25 cellular contexts compared by ENCODE assay signal in the genomic region with DNA sequence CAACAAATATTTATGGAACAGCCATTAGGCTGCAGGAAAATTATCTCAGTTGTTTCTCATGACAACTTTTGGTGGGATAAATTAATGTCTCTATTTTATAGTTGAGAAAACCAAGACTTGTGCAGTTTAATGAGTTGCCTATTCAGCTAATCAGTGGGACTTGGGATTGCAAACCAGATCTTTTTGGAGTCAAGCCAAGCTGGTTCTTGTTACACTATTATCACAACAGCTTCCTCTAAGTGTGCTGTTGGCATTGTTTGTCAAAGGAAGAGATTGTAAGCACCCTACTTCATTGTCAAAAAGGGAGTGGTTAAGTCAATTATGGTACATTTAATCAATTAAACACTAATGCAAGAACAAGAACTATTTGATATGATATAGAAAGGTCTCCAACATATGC.
"Had no signal": no experiment of that assay in that cellular context is flagged by ENCODE, and none has a peak within 500 bp of the region (broad histone marks: within the 10 kb centered on the region; RNA-seq: fewer than 3 reads in every experiment).

No MANE protein-coding gene starts in this region.

- H3K27ac Mint-ChIP-seq: activated CD4-positive, alpha-beta memory T cell treated with anti-CD3 and anti-CD28 coated beads for 36 hours; activated naive CD4-positive, alpha-beta T cell treated with anti-CD3 and anti-CD28 coated beads, Interleukin-2, amount 50 U/mL, for 72 hours; activated T-helper 1 cell treated with anti-CD3 and anti-CD28 coated beads, Interleukin-12 subunit alpha, Interleukin-12 subunit beta, Interleukin-2, Interleukin-4 antibody, amounts not matched to agents 30 ng/mL and 10 ng/mL and 1 ng/mL, durations not matched to agents 14 hours and 24 hours and 36 hours; dendritic cell treated with granulocyte-macrophage colony-stimulating factor and Interleukin-4, amounts not matched to agents 40 ng/mL and 50 ng/mL, for 4 days; nephron; stimulated activated naive CD8-positive, alpha-beta T cell treated with anti-CD3 and anti-CD28 coated beads, Interleukin-15, amount 100 ng/mL, for 72 hours; WTC11 had no signal

- H3K4me3 ChIP-seq: cardiac muscle cell, esophagus muscularis mucosa, gastroesophageal sphincter, heart right ventricle, left lung, smooth muscle cell, suprapubic skin, transverse colon, uterus had no signal

- H3K4me1 ChIP-seq: esophagus muscularis mucosa, gastroesophageal sphincter, heart right ventricle, left lung, parathyroid adenoma, suprapubic skin, transverse colon, uterus had no signal

- H3K9me3 Mint-ChIP-seq: activated CD4-positive, alpha-beta memory T cell treated with anti-CD3 and anti-CD28 coated beads for 36 hours; activated T-helper 1 cell treated with anti-CD3 and anti-CD28 coated beads, Interleukin-12 subunit alpha, Interleukin-12 subunit beta, Interleukin-2, Interleukin-4 antibody, amounts not matched to agents 30 ng/mL and 10 ng/mL and 1 ng/mL, durations not matched to agents 14 hours and 24 hours and 36 hours; dendritic cell treated with granulocyte-macrophage colony-stimulating factor and Interleukin-4, amounts not matched to agents 40 ng/mL and 50 ng/mL, for 4 days; nephron; WTC11 had no signal

- DNase-seq: activated CD4-positive, alpha-beta memory T cell treated with anti-CD3 and anti-CD28 coated beads for 36 hours; activated CD4-positive, alpha-beta T cell treated with anti-CD3 and anti-CD28 coated beads for 4 hours; activated gamma-delta T cell treated with Interleukin-2 at 50 U/mL for 16 hours; activated T-cell treated with anti-CD3 and anti-CD28 coated beads for 4 hours; effector memory CD4-positive, alpha-beta T cell; heart right ventricle; left lung; mammary epithelial cell; midbrain; stimulated activated CD4-positive, alpha-beta T cell treated with anti-CD3 and anti-CD28 coated beads, Interleukin-4, amount 100 ng/mL, for 1 hour; stimulated activated naive CD8-positive, alpha-beta T cell treated with anti-CD3 and anti-CD28 coated beads, Interleukin-15, amount 100 ng/mL, for 72 hours; transverse colon; uterus had no signal

- H3K36me3 ChIP-seq: cardiac muscle cell, esophagus muscularis mucosa, gastroesophageal sphincter, heart right ventricle, left lung, suprapubic skin, transverse colon, uterus had no signal

- ATAC-seq: activated naive CD4-positive, alpha-beta T cell treated with anti-CD3 and anti-CD28 coated beads, Interleukin-2, amount 50 U/mL, for 72 hours; gastroesophageal sphincter; heart right ventricle; left lung; sciatic nerve; stimulated activated naive CD8-positive, alpha-beta T cell treated with anti-CD3 and anti-CD28 coated beads, Interleukin-15, amount 100 ng/mL, for 72 hours; WTC11 had no signal

- H3K27ac ChIP-seq: cardiac muscle cell, esophagus muscularis mucosa, gastroesophageal sphincter, heart right ventricle, left lung, parathyroid adenoma, suprapubic skin, transverse colon, uterus had no signal

- H2AFZ ChIP-seq: parathyroid adenoma had no signal

- H3K27me3 ChIP-seq: cardiac muscle cell, left lung had no signal

- H3K79me2 ChIP-seq: parathyroid adenoma had no signal

- H3K4me2 ChIP-seq: smooth muscle cell had no signal

- H3K4me1 Mint-ChIP-seq: nephron; stimulated activated naive CD8-positive, alpha-beta T cell treated with anti-CD3 and anti-CD28 coated beads, Interleukin-15, amount 100 ng/mL, for 72 hours had no signal

- H3K36me3 Mint-ChIP-seq: activated CD4-positive, alpha-beta memory T cell treated with anti-CD3 and anti-CD28 coated beads for 36 hours; activated naive CD4-positive, alpha-beta T cell treated with anti-CD3 and anti-CD28 coated beads, Interleukin-2, amount 50 U/mL, for 72 hours; WTC11 had no signal

- H3K9me3 ChIP-seq: esophagus muscularis mucosa, gastroesophageal sphincter, left lung, suprapubic skin, transverse colon, uterus had no signal

- H3K27me3 Mint-ChIP-seq: dendritic cell treated with granulocyte-macrophage colony-stimulating factor and Interleukin-4, amounts not matched to agents 40 ng/mL and 50 ng/mL, for 4 days; stimulated activated naive CD8-positive, alpha-beta T cell treated with anti-CD3 and anti-CD28 coated beads, Interleukin-15, amount 100 ng/mL, for 72 hours had no signal

- H3K4me3 Mint-ChIP-seq: activated CD4-positive, alpha-beta memory T cell treated with anti-CD3 and anti-CD28 coated beads for 36 hours; activated T-helper 1 cell treated with anti-CD3 and anti-CD28 coated beads, Interleukin-12 subunit alpha, Interleukin-12 subunit beta, Interleukin-2, Interleukin-4 antibody, amounts not matched to agents 30 ng/mL and 10 ng/mL and 1 ng/mL, durations not matched to agents 14 hours and 24 hours and 36 hours; dendritic cell treated with granulocyte-macrophage colony-stimulating factor and Interleukin-4, amounts not matched to agents 40 ng/mL and 50 ng/mL, for 4 days; nephron; stimulated activated naive CD8-positive, alpha-beta T cell treated with anti-CD3 and anti-CD28 coated beads, Interleukin-15, amount 100 ng/mL, for 72 hours; WTC11 had no signal
